10 cellular contexts compared by ENCODE assay signal in genomic region chr11:61870429-61871039, GRCh38. TPM values are rescaled to one million over a fixed set of nuclear protein-coding genes. Genes with fewer than 3 reads are reported as not detected.
DNase-seq lines count a peak whose midpoint lies in the region; ATAC-seq and TF ChIP-seq lines count a peak whose summit lies in the region.
"Had no signal": no experiment of that assay in that cellular context is flagged by ENCODE, and none has a peak within 500 bp of the region (broad histone marks: within the 10 kb centered on the region; RNA-seq: fewer than 3 reads in every experiment).

No MANE protein-coding gene starts in this region.

- H3K9ac ChIP-seq in SK-N-MC (ENCODE audit: insufficient read length): peak overlapping the region; percentile 56
- no peak overlapping the region for H3K9ac ChIP-seq in smooth muscle cell (ENCODE audit: low read depth)

- H3K4me2 ChIP-seq in smooth muscle cell: peak overlapping the region; percentile 78

- DNase-seq in NCI-H2107 (lab: John Stamatoyannopoulos, UW) (peak; percentile 23), NCI-H2107 treated with DMSO at 0.1 percent for 48 hours (lab: John Stamatoyannopoulos, UW; ENCODE audit: unreplicated experiment) (no peak), SK-N-MC (ENCODE audit: low read depth, low spot score) (no peak), fibroblast of peridontal ligament (ENCODE audit: extremely low read depth) (peak; percentile 46), smooth muscle cell (lab: John Stamatoyannopoulos, UW; ENCODE audit: unreplicated experiment) (no peak), glomerular visceral epithelial cell (ENCODE audit: extremely low spot score) (no peak)

- peak overlapping the region; percentile 78 for H3K27ac ChIP-seq in SK-N-MC
- H3K27ac ChIP-seq in smooth muscle cell (ENCODE audit: low read depth): no peak overlapping the region
- H3K27ac ChIP-seq: 22Rv1, WERI-Rb-1 had no signal

- WGBS in smooth muscle cell (ENCODE audit: low lambda C conversion rate): 69% methylated on average over 14 of the region's 14 CpGs

- H3K4me3 ChIP-seq in SK-N-MC (peak overlapping the region; percentile 72), smooth muscle cell (no peak overlapping the region)

- TF ChIP-seq CTCF in smooth muscle cell (IDR thresholded peaks at IDR 0.05; ENCODE audit: borderline replicate concordance, insufficient read depth, poor library complexity, severe bottlenecking): no peak

- H3K36me3 ChIP-seq in SK-N-MC (ENCODE audit: insufficient read depth, low read length): peaks cover 1% of the 10 kb centered on the region; the same call in 1 of the 2 replicates
- H3K36me3 ChIP-seq in smooth muscle cell (ENCODE audit: low read depth): no peaks in the 10 kb centered on the region

- no peak overlapping the region for H2AFZ ChIP-seq in smooth muscle cell (ENCODE audit: low read depth)

- peaks cover 4% of the 10 kb centered on the region for H3F3A ChIP-seq in smooth muscle cell (ENCODE audit: low read depth)

- peaks cover 12% of the 10 kb centered on the region for H3K4me1 ChIP-seq in smooth muscle cell (ENCODE audit: low read depth)

- ATAC-seq in HG02840 (IDR thresholded peaks at IDR 0.05; ENCODE audit: low FRiP score, unreplicated experiment): no peak
- ATAC-seq in HG02870 (IDR thresholded peaks at IDR 0.05; ENCODE audit: unreplicated experiment): no peak

- H4K20me1 ChIP-seq in smooth muscle cell (ENCODE audit: low read depth): no peaks in the 10 kb centered on the region

- no peaks in the 10 kb centered on the region for H3K79me2 ChIP-seq in smooth muscle cell (ENCODE audit: low read depth)

- no peaks in the 10 kb centered on the region for H3K9me3 ChIP-seq in SK-N-MC (ENCODE audit: low read depth, low read length)
- no peaks in the 10 kb centered on the region for H3K9me3 ChIP-seq in smooth muscle cell (replicated peaks; ENCODE audit: low read depth)

- no peaks in the 10 kb centered on the region for H3K27me3 ChIP-seq in smooth muscle cell (ENCODE audit: low read depth)

RNA-seq across cellular contexts. Expression of gene FADS3, which starts 20.8 kb away (rescaled TPM):
- total RNA-seq in smooth muscle cell: 6.7 and 8.9 TPM in 2 replicates
- polyA plus RNA-seq in smooth muscle cell: 13.8 and 28.9 TPM in 2 replicates

RNA-seq across cellular contexts. Expression of gene FADS2, which starts 42.4 kb away (rescaled TPM):
- 279 and 332 TPM in 2 replicates for total RNA-seq in smooth muscle cell
- 285 and 495 TPM in 2 replicates for polyA plus RNA-seq in smooth muscle cell

RNA-seq across cellular contexts. Expression of gene RAB3IL1, which starts 46.8 kb away (rescaled TPM):
- total RNA-seq in smooth muscle cell: 4.8 and 4.9 TPM in 2 replicates
- polyA plus RNA-seq in smooth muscle cell: 9.8 and 11.6 TPM in 2 replicates

RNA-seq across cellular contexts. Expression of gene FADS1, which starts 53.7 kb away (rescaled TPM):
- 122 and 144 TPM in 2 replicates for total RNA-seq in smooth muscle cell
- polyA plus RNA-seq in smooth muscle cell: 176 and 266 TPM in 2 replicates

Comparison
In these comparisons a context has a peak if more than half of its experiments do, and no peak if none do; other contexts are left out.
1. DNase-seq: peak in NCI-H2107 (single experiment) and fibroblast of peridontal ligament (single experiment); none in NCI-H2107 treated with DMSO at 0.1 percent for 48 hours (single experiment), SK-N-MC (single experiment), smooth muscle cell (single experiment) and glomerular visceral epithelial cell (single experiment).